Comparison of ENCODE assay signal across 25 cellular contexts in the genomic region with DNA sequence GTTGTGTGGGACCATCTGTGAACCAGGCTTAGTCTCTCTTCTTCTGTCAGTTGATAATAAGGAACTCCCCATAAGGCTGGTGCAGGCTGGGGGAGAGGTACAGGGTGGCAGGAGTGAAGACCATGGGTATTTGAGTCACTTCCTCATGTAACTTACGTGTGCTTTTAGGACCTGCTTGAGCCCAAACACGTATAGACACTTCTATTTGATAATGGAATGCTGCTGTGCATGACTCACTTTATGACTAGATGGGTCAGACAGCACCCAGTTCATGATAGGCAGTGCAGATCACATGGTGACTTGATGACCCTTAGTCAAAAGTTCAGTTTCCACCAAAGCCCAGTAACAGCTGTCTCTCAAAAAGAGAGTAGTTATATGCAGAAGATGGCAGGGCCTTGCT.
"Had no signal": no experiment of that assay in that cellular context is flagged by ENCODE, and none has a peak within 500 bp of the region (broad histone marks: within the 10 kb centered on the region; RNA-seq: fewer than 3 reads in every experiment).

No MANE protein-coding gene starts in this region.

- H3K27ac ChIP-seq: SJCRH30 had no signal

- H3K9me3 ChIP-seq: SJCRH30, SK-N-SH had no signal

- H3K4me1 ChIP-seq: SJCRH30 had no signal

- H3K36me3 ChIP-seq: SJCRH30 had no signal

- ATAC-seq: activated CD8-positive, alpha-beta memory T cell treated with anti-CD3 and anti-CD28 coated beads, Interleukin-2, amount 10 ng/mL, durations not matched to agents 7 days and 5 days; activated naive CD4-positive, alpha-beta T cell treated with anti-CD3 and anti-CD28 coated beads, Interleukin-2, amount 50 U/mL, for 72 hours; activated naive CD8-positive, alpha-beta T cell treated with anti-CD3 and anti-CD28 coated beads, Interleukin-2, amount 50 U/mL, for 24 hours had no signal

- H3K4me3 ChIP-seq: SJCRH30 had no signal

- H3K27me3 ChIP-seq: SJCRH30 had no signal

- DNase-seq: activated B cell treated with CpG ODN at 0.5 μM for 24 hours; activated CD4-positive, alpha-beta T cell treated with anti-CD3 and anti-CD28 coated beads for 1 hour; activated CD4-positive, alpha-beta T cell treated with anti-CD3 and anti-CD28 coated beads, Interleukin-2, amount 10 ng/mL, durations not matched to agents 24 days and 14 days; activated CD4-positive, alpha-beta T cell treated with anti-CD3 and anti-CD28 coated beads, Interleukin-2, amount 50 U/mL, for 48 hours; activated CD8-positive, alpha-beta memory T cell treated with anti-CD3 and anti-CD28 coated beads, Interleukin-2, amount 10 ng/mL, durations not matched to agents 7 days and 5 days; activated effector memory CD4-positive, alpha-beta T cell treated with anti-CD3 and anti-CD28 coated beads, Interleukin-2, amount 50 U/mL, for 16 hours; activated naive CD4-positive, alpha-beta T cell treated with Interleukin-2 at 50 U/mL for 16 hours; activated naive CD8-positive, alpha-beta T cell treated with anti-CD3 and anti-CD28 coated beads, Interleukin-2, amount 50 U/mL, for 24 hours; activated T-cell treated with anti-CD3 and anti-CD28 coated beads, Interleukin-2, amount 50 U/mL, for 24 hours; amygdala; cerebellar nuclear complex; Kasumi-1; KBM-7; NCI-H1105 treated with DMSO at 0.1 percent for 48 hours; NCI-H1436 treated with DMSO at 0.1 percent for 48 hours; NCI-H187; NCI-H2081; NCI-H446; NCI-H524; Right ventricle myocardium superior; RPMI8226; SJCRH30; SK-N-SH; SW 1271 had no signal
